11 cellular contexts compared by ENCODE assay signal in genomic region chr13:112928958-112929777, GRCh38. TPM values are rescaled to one million over a fixed set of nuclear protein-coding genes. Genes with fewer than 3 reads are reported as not detected.
DNase-seq lines count a peak whose midpoint lies in the region; ATAC-seq and TF ChIP-seq lines count a peak whose summit lies in the region.
"Had no signal": no experiment of that assay in that cellular context is flagged by ENCODE, and none has a peak within 500 bp of the region (broad histone marks: within the 10 kb centered on the region; RNA-seq: fewer than 3 reads in every experiment).

No MANE protein-coding gene starts in this region.

- H3K9me3 ChIP-seq in heart left ventricle = peaks cover 0 to 7% (median 0%) of the 10 kb centered on the region in 12 donors
- no peaks in the 10 kb centered on the region for H3K9me3 ChIP-seq in right atrium auricular region
- H3K9me3 ChIP-seq in left ventricle myocardium inferior (replicated peaks) = peaks cover 13% of the 10 kb centered on the region
- H3K9me3 ChIP-seq in OCI-LY7 (ENCODE audit: low read length) = no peaks in the 10 kb centered on the region

- H3K4me2 ChIP-seq in OCI-LY7 (ENCODE audit: low read length) = no peak overlapping the region

- no peaks in the 10 kb centered on the region for H3K79me2 ChIP-seq in OCI-LY7 (ENCODE audit: insufficient read depth, low read depth, low read length)

- DNase-seq in heart left ventricle (peak in 3 of 5 donors; percentile 49 to 51 (median 49)), right atrium auricular region (ENCODE audit: low spot score) (no peak), left ventricle myocardium inferior (no peak), NCI-H1436 (lab: John Stamatoyannopoulos, UW) (no peak), OCI-LY7 (ENCODE audit: low spot score) (no peak)
- DNase-seq: activated CD8-positive, alpha-beta T cell treated with anti-CD3 and anti-CD28 coated beads, Interleukin-2, amount 10 ng/mL, durations not matched to agents 7 days and 5 days; endodermal cell; NCI-H524 treated with DMSO at 0.1 percent for 48 hours had no signal

- H3K27ac ChIP-seq in heart left ventricle (no peak overlapping the region), right atrium auricular region (no peak overlapping the region), left ventricle myocardium inferior (replicated peaks) (no peak overlapping the region), OCI-LY7 (ENCODE audit: low read depth, low read length, poor library complexity, severe bottlenecking) (no peak overlapping the region)

- POLR2A ChIA-PET in OCI-LY7 (lab: Charles Lee) = no interaction called here

- H3K4me3 ChIP-seq in heart left ventricle (peak overlapping the region in 3 of 12 donors; percentile 8 to 34 (median 10)), right atrium auricular region (peak overlapping the region in 1 of 2 donors; percentile 4), left ventricle myocardium inferior (peak overlapping the region; percentile 30), OCI-LY7 (ENCODE audit: low read depth, low read length, poor library complexity, severe bottlenecking) (no peak overlapping the region)

- TF ChIP-seq POLR2A in heart left ventricle (IDR thresholded peaks at IDR 0.05) = no peak

- TF ChIP-seq CTCF in heart left ventricle (IDR thresholded peaks at IDR 0.05) (no peak), right atrium auricular region (IDR thresholded peaks at IDR 0.05) (no peak), left ventricle myocardium inferior (IDR thresholded peaks at IDR 0.05; ENCODE audit: borderline replicate concordance) (no peak), OCI-LY7 (conservative IDR thresholded peaks at IDR 0.05; ENCODE audit: low read length) (no peak)

- WGBS in heart left ventricle, 4 donors = 20 to 23% (median 21%) methylated on average over 21 of the region's 21 CpGs

- ATAC-seq in heart left ventricle (peak in 2 of 4 donors; percentile 56 to 62), SK-N-SH treated with all-trans-retinoic acid at 6 μM for 48 hours (peak; percentile 31), GM19351 (IDR thresholded peaks at IDR 0.05; ENCODE audit: unreplicated experiment) (no peak), HG02610 (IDR thresholded peaks at IDR 0.05; ENCODE audit: unreplicated experiment) (no peak)
- ATAC-seq: activated CD8-positive, alpha-beta T cell treated with anti-CD3 and anti-CD28 coated beads, Interleukin-2, amount 10 ng/mL, durations not matched to agents 7 days and 5 days had no signal

- CTCF ChIA-PET in OCI-LY7 (lab: Charles Lee; ENCODE audit: unreplicated experiment) = no interaction called here

- H3K4me1 ChIP-seq in heart left ventricle = peaks cover 0 to 25% (median 17%) of the 10 kb centered on the region in 12 donors
- peaks cover 0 to 16% of the 10 kb centered on the region in 2 donors for H3K4me1 ChIP-seq in right atrium auricular region
- peaks cover 29% of the 10 kb centered on the region for H3K4me1 ChIP-seq in left ventricle myocardium inferior
- H3K4me1 ChIP-seq in OCI-LY7 (ENCODE audit: insufficient read depth, low read length, poor library complexity, severe bottlenecking) = no peaks in the 10 kb centered on the region

- H3K27me3 ChIP-seq in heart left ventricle (peaks cover 0 to 30% (median 2%) of the 10 kb centered on the region in 9 donors), right atrium auricular region (no peaks in the 10 kb centered on the region), left ventricle myocardium inferior (ENCODE audit: low read depth) (peaks cover 39% of the 10 kb centered on the region)

- H2AFZ ChIP-seq in OCI-LY7 (ENCODE audit: low read length) = no peak overlapping the region

- no peaks in the 10 kb centered on the region for H4K20me1 ChIP-seq in OCI-LY7 (ENCODE audit: insufficient read depth, low read length)

- BruUV-seq in OCI-LY7 (replicated peaks; lab: Mats Ljungman, UMichigan) = no TSS peak

- no peaks in the 10 kb centered on the region for H3K36me3 ChIP-seq in heart left ventricle
- no peaks in the 10 kb centered on the region for H3K36me3 ChIP-seq in right atrium auricular region
- H3K36me3 ChIP-seq in left ventricle myocardium inferior = no peaks in the 10 kb centered on the region
- no peaks in the 10 kb centered on the region for H3K36me3 ChIP-seq in OCI-LY7 (ENCODE audit: insufficient read depth, low read length)

- H3K9me2 ChIP-seq in OCI-LY7 (ENCODE audit: insufficient read depth, low read length) = no peaks in the 10 kb centered on the region

- intact Hi-C loops in heart left ventricle (cut with DNase I) (no loop called here), left ventricle myocardium inferior (cut with micrococcal nuclease) (no loop called here), OCI-LY7 (cut with micrococcal nuclease; ENCODE audit: unreplicated experiment) (no loop called here)

TF ChIP-seq in SK-N-SH treated with all-trans-retinoic acid at 6 μM for 48 hours, 23 proteins besides CTCF, POLR2A, EP300 and RAD21:
- 0 out of 2 replicates have a peak, but pooled peaks have one; percentile 15 for TF ChIP-seq TCF4 (CRISPR knock-in tag; IDR thresholded peaks at IDR 0.05; ENCODE audit: borderline replicate concordance)
- no peak for TF ChIP-seq CSRNP3 (CRISPR knock-in tag; IDR thresholded peaks at IDR 0.05)

RNA-seq across cellular contexts. Expression of gene MCF2L, which starts 39.8 kb away (rescaled TPM):
- total RNA-seq in heart left ventricle (10 to 100 TPM; 26.0 to 61.0 (median 43.6) TPM), right atrium auricular region (10 to 100 TPM; 17.1 to 21.6 TPM), left ventricle myocardium inferior (41.2 TPM), OCI-LY7 (2022) (12.8 and 16.4 TPM in 2 replicates)
- polyA plus RNA-seq in heart left ventricle = 10 to 100 TPM; 37.7 to 40.0 TPM
- total RNA-seq in OCI-LY7 (2014; rRNA removed; shearing (Covaris generic)) = 2.8 and 8.4 TPM in 2 replicates

Comparison
In these comparisons a context has a peak if more than half of its experiments do, and no peak if none do; other contexts are left out.
1. DNase-seq: peak in heart left ventricle (3 of 5); none in right atrium auricular region (single experiment), left ventricle myocardium inferior (single experiment), NCI-H1436 (single experiment) and OCI-LY7 (single experiment).